30 cellular contexts compared by ENCODE assay signal in the genomic region with DNA sequence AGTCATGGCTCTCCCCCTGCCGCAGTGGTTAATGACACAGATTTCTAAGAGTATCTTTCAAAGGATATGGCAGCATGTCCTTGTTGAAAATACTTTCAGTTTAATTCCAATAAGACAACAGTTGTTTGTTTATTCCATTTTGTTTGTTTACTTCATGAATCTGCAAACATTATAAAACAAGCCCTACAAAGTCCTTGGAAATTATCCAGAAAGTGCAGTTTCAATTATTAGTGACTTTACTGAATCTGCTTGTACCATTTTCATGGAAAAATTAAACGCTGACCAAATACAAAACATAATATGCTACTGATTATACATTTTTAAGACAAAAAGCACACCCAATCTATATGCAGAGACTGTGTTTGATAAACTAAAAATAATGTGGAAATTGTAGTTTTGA. TPM values are rescaled to one million over a fixed set of nuclear protein-coding genes. Genes with fewer than 3 reads are reported as not detected.
DNase-seq lines count a peak whose midpoint lies in the region; ATAC-seq and TF ChIP-seq lines count a peak whose summit lies in the region.
"Had no signal": no experiment of that assay in that cellular context is flagged by ENCODE, and none has a peak within 500 bp of the region (broad histone marks: within the 10 kb centered on the region; RNA-seq: fewer than 3 reads in every experiment).

No MANE protein-coding gene starts in this region.

- H3K36me3 ChIP-seq in cardiac muscle cell, result peaks cover 42% of the 10 kb centered on the region
- peaks cover 49% of the 10 kb centered on the region for H3K36me3 ChIP-seq in mesodermal cell (ENCODE audit: control insufficient read depth, insufficient read depth, low read length)
- H3K36me3 ChIP-seq: colonic mucosa, pancreas, upper lobe of right lung had no signal

- DNase-seq in cardiac muscle cell (ENCODE audit: low read depth in 1 of 2, low spot score in 1 of 2), result no peak
- no peak for DNase-seq in Right ventricle myocardium inferior (ENCODE audit: missing footprints)
- DNase-seq in caudate nucleus (lab: John Stamatoyannopoulos, UW), result no peak
- DNase-seq in activated effector memory CD4-positive, alpha-beta T cell treated with anti-CD3 and anti-CD28 coated beads, Interleukin-2, amount 50 U/mL, for 16 hours, result no peak
- DNase-seq in kidney tubule cell (ENCODE audit: low spot score), result no peak
- no peak for DNase-seq in DMS153 treated with DMSO at 0.1 percent for 48 hours (lab: John Stamatoyannopoulos, UW; ENCODE audit: unreplicated experiment)
- DNase-seq: 8988T; activated CD4-positive, alpha-beta T cell treated with anti-CD3 and anti-CD28 coated beads, Interleukin-2, amount 50 U/mL, for 48 hours; activated CD8-positive, alpha-beta memory T cell treated with anti-CD3 and anti-CD28 coated beads, Interleukin-2, amount 50 U/mL, for 4 hours; activated naive CD8-positive, alpha-beta T cell treated with anti-CD3 and anti-CD28 coated beads for 36 hours; colonic mucosa; endodermal cell; IMR-90; left cardiac atrium; naive thymus-derived CD4-positive, alpha-beta T cell; NCI-H1105; NCI-H2081 treated with DMSO at 0.1 percent for 48 hours; PC-9; SHP77 treated with DMSO at 0.1 percent for 48 hours; stimulated activated CD4-positive, alpha-beta T cell treated with anti-CD3 and anti-CD28 coated beads, Interleukin-15, amount 100 ng/mL, for 24 hours; stimulated activated naive CD8-positive, alpha-beta T cell treated with anti-CD3 and anti-CD28 coated beads, Interleukin-15, amount 100 ng/mL, for 72 hours; T-cell; upper lobe of right lung had no signal

- H3K4me1 ChIP-seq in cardiac muscle cell (ENCODE audit: low read depth) (peaks cover 36% of the 10 kb centered on the region), mesodermal cell (ENCODE audit: control insufficient read depth, insufficient read depth, low read length, poor library complexity, severe bottlenecking) (peaks cover 14% of the 10 kb centered on the region)

- no peak for ATAC-seq in Right ventricle myocardium inferior
- ATAC-seq: left cardiac atrium; naive thymus-derived CD4-positive, alpha-beta T cell; sciatic nerve; stimulated activated naive CD8-positive, alpha-beta T cell treated with anti-CD3 and anti-CD28 coated beads, Interleukin-15, amount 100 ng/mL, for 72 hours; T-cell; upper lobe of right lung had no signal

- TF ChIP-seq CTCF in cardiac muscle cell (IDR thresholded peaks at IDR 0.05; ENCODE audit: low read depth, low read length), result no peak

- WGBS in mesodermal cell (ENCODE audit: insufficient coverage in 2 of 2), 2 experiments, result 67% methylated on average over 1 of the region's 2 CpGs; no CpG with 5 or more reads in 1 of the 2 experiments

- peak overlapping the region; percentile 84 for H3K4me3 ChIP-seq in cardiac muscle cell
- peak overlapping the region; percentile 79 for H3K4me3 ChIP-seq in mesodermal cell (ENCODE audit: extremely low read depth, insufficient read depth, low read length, poor library complexity, severe bottlenecking)
- H3K4me3 ChIP-seq: colonic mucosa, pancreas, PC-9, upper lobe of right lung had no signal

- no peaks in the 10 kb centered on the region for H3K27me3 ChIP-seq in cardiac muscle cell

- intact Hi-C loops in Right ventricle myocardium inferior (cut with DNase I), result loop anchor here (5.0 to 10.0 kb wide), 3 partner anchors 215 to 598 kb away; a partner anchor contains a TSS

- H3K9me3 ChIP-seq in cardiac muscle cell (ENCODE audit: low read depth), result no peaks in the 10 kb centered on the region
- H3K9me3 ChIP-seq in mesodermal cell (ENCODE audit: control insufficient read depth, low read length), result no peaks in the 10 kb centered on the region
- H3K9me3 ChIP-seq: colonic mucosa, pancreas, upper lobe of right lung had no signal

- H3K27ac ChIP-seq in cardiac muscle cell, result no peak overlapping the region
- H3K27ac ChIP-seq in caudate nucleus (ENCODE audit: low read depth, low read length), result peak overlapping the region; percentile 72
- peak overlapping the region; percentile 20 for H3K27ac ChIP-seq in mesodermal cell (ENCODE audit: low read depth, low read length, severe bottlenecking)
- H3K27ac ChIP-seq in temporal lobe (ENCODE audit: low read depth, low read length), result peak overlapping the region; percentile 50
- H3K27ac ChIP-seq: colonic mucosa, PC-9, upper lobe of right lung had no signal

RNA-seq across cellular contexts. Expression of a gene that starts 3.3 kb away (rescaled TPM):
- 38.1 and 73.8 TPM in 2 replicates for total RNA-seq in cardiac muscle cell
- polyA plus RNA-seq in cardiac muscle cell, result 54.1 and 166 TPM in 2 replicates
- total RNA-seq in Right ventricle myocardium inferior, result 57.5 TPM
- 57.0 TPM for polyA plus RNA-seq in mesodermal cell (2013, experiment 1 of 2)
- 56.2 TPM for polyA plus RNA-seq in mesodermal cell (2013, experiment 2 of 2)
- 0.98 TPM for total RNA-seq in temporal lobe
- total RNA-seq: activated naive CD8-positive, alpha-beta T cell treated with anti-CD3 and anti-CD28 coated beads for 36 hours; CD4-positive, CD25-positive, alpha-beta regulatory T cell; fibroblast of lung; IMR-90; M059J; PC-9 had no signal
- polyA plus RNA-seq: fibroblast of lung, IMR-90 had no signal

RNA-seq across cellular contexts. Expression of a gene that starts 38.0 kb away (rescaled TPM):
- total RNA-seq in cardiac muscle cell (4.2 and 5.2 TPM in 2 replicates), Right ventricle myocardium inferior (12.5 TPM), temporal lobe (29.7 TPM)
- polyA plus RNA-seq in cardiac muscle cell, result 5.3 and 5.8 TPM in 2 replicates
- 6.9 TPM for polyA plus RNA-seq in mesodermal cell (2013, experiment 1 of 2)
- 7.9 TPM for polyA plus RNA-seq in mesodermal cell (2013, experiment 2 of 2)

Comparison
In these comparisons a context has a peak if more than half of its experiments do, and no peak if none do; other contexts are left out.
1. RNA of a gene that starts 3.3 kb away (total RNA-seq): 38.1 to 73.8 TPM in cardiac muscle cell and 57.5 TPM in Right ventricle myocardium inferior (single experiment); 0.98 TPM in temporal lobe (single experiment); every median in the first group is over 10 times any median in the second.